ENCODE assay signal across 10 cellular contexts in genomic region chr21:41459884-41460534, GRCh38. TPM values are rescaled to one million over a fixed set of nuclear protein-coding genes. Genes with fewer than 3 reads are reported as not detected.
DNase-seq lines count a peak whose midpoint lies in the region; ATAC-seq, FAIRE-seq and TF ChIP-seq lines count a peak whose summit lies in the region.
"Had no signal": no experiment of that assay in that cellular context is flagged by ENCODE, and none has a peak within 500 bp of the region (broad histone marks: within the 10 kb centered on the region; RNA-seq: fewer than 3 reads in every experiment).

No MANE protein-coding gene starts in this region.

- H3K4me1 ChIP-seq in astrocyte (ENCODE audit: insufficient read depth, low read length) = no peaks in the 10 kb centered on the region
- H3K4me1 ChIP-seq: adrenal gland had no signal

- DNase-seq in natural killer cell = no peak
- no peak for DNase-seq in natural killer cell treated with Interleukin-12 subunit alpha and Interleukin-12 subunit beta and Interleukin-15 and Interleukin-18, amount 100 ng/mL, for 72 hours (ENCODE audit: low spot score)
- DNase-seq in astrocyte (ENCODE audit: low read depth) = no peak
- no peak for DNase-seq in stimulated activated CD4-positive, alpha-beta T cell treated with anti-CD3 and anti-CD28 coated beads, Interleukin-15, amount 100 ng/mL, for 24 hours
- DNase-seq in retina = no peak
- DNase-seq in CD1c-positive myeloid dendritic cell (ENCODE audit: extremely low spot score) = no peak
- DNase-seq: SIG-M5 had no signal

- H3K36me3 Mint-ChIP-seq in natural killer cell = no peaks in the 10 kb centered on the region
- no peaks in the 10 kb centered on the region for H3K36me3 Mint-ChIP-seq in natural killer cell treated with Interleukin-12 subunit alpha and Interleukin-12 subunit beta and Interleukin-15 and Interleukin-18, amount 100 ng/mL, for 72 hours
- H3K36me3 Mint-ChIP-seq in astrocyte (ENCODE audit: low read depth, unreplicated experiment) = peaks cover 30% of the 10 kb centered on the region

- no peaks in the 10 kb centered on the region for H4K20me1 ChIP-seq in astrocyte (ENCODE audit: insufficient read depth, low read length)

- no peak for FAIRE-seq in astrocyte (lab: Jason Lieb, UNC)

- H2AFZ ChIP-seq in astrocyte (ENCODE audit: low read depth, low read length) = no peak overlapping the region

- H3K27ac ChIP-seq in astrocyte (ENCODE audit: low read depth, low read length) = no peak overlapping the region
- H3K27ac ChIP-seq: adrenal gland, neutrophil had no signal

- H3K9ac ChIP-seq in astrocyte (ENCODE audit: low read length) = no peak overlapping the region

- H3K27ac Mint-ChIP-seq in natural killer cell = peak overlapping the region; percentile 29 to 56
- H3K27ac Mint-ChIP-seq in natural killer cell treated with Interleukin-12 subunit alpha and Interleukin-12 subunit beta and Interleukin-15 and Interleukin-18, amount 100 ng/mL, for 72 hours = no peak overlapping the region
- peak overlapping the region; percentile 10 for H3K27ac Mint-ChIP-seq in astrocyte (ENCODE audit: unreplicated experiment)

- H3K9me3 ChIP-seq in astrocyte (ENCODE audit: insufficient read depth, low read depth, low read length) = no peaks in the 10 kb centered on the region
- H3K9me3 ChIP-seq: adrenal gland, neutrophil had no signal

- no peak overlapping the region for H3K4me3 ChIP-seq in astrocyte (ENCODE audit: insufficient read depth, low read depth, low read length)
- H3K4me3 ChIP-seq: adrenal gland had no signal

- H3K4me3 Mint-ChIP-seq in natural killer cell (no peak overlapping the region), astrocyte (ENCODE audit: unreplicated experiment) (peak overlapping the region; percentile 43)
- H3K4me3 Mint-ChIP-seq in natural killer cell treated with Interleukin-12 subunit alpha and Interleukin-12 subunit beta and Interleukin-15 and Interleukin-18, amount 100 ng/mL, for 72 hours = no peak overlapping the region

- no peak for TF ChIP-seq CTCF in natural killer cell (IDR thresholded peaks at IDR 0.05)
- TF ChIP-seq CTCF in astrocyte (IDR thresholded peaks at IDR 0.05; ENCODE audit: insufficient read depth, low read depth, low read length) = no peak

- no peaks in the 10 kb centered on the region for H3K27me3 Mint-ChIP-seq in natural killer cell (ENCODE audit: low read depth in 2 of 2)
- no peaks in the 10 kb centered on the region for H3K27me3 Mint-ChIP-seq in natural killer cell treated with Interleukin-12 subunit alpha and Interleukin-12 subunit beta and Interleukin-15 and Interleukin-18, amount 100 ng/mL, for 72 hours
- no peaks in the 10 kb centered on the region for H3K27me3 Mint-ChIP-seq in astrocyte (ENCODE audit: low read depth, unreplicated experiment)

- H3K9me3 Mint-ChIP-seq in natural killer cell = no peaks in the 10 kb centered on the region
- H3K9me3 Mint-ChIP-seq in natural killer cell treated with Interleukin-12 subunit alpha and Interleukin-12 subunit beta and Interleukin-15 and Interleukin-18, amount 100 ng/mL, for 72 hours = no peaks in the 10 kb centered on the region
- peaks cover 9% of the 10 kb centered on the region for H3K9me3 Mint-ChIP-seq in astrocyte (ENCODE audit: unreplicated experiment)

- H3K4me1 Mint-ChIP-seq in natural killer cell (no peaks in the 10 kb centered on the region), astrocyte (ENCODE audit: low read depth, unreplicated experiment) (peaks cover 33% of the 10 kb centered on the region)
- peaks cover 3 to 4% of the 10 kb centered on the region in 2 donors for H3K4me1 Mint-ChIP-seq in natural killer cell treated with Interleukin-12 subunit alpha and Interleukin-12 subunit beta and Interleukin-15 and Interleukin-18, amount 100 ng/mL, for 72 hours (ENCODE audit: low read depth in 2 of 2)

- no peaks in the 10 kb centered on the region for H3K36me3 ChIP-seq in astrocyte (ENCODE audit: insufficient read depth, low read length)
- H3K36me3 ChIP-seq: adrenal gland had no signal

- intact Hi-C loops in natural killer cell (cut with micrococcal nuclease) = loop anchor here (1.0 kb wide), 1 partner anchor 177 kb away; no protein-coding TSS in a partner anchor

- no peaks in the 10 kb centered on the region for H3K27me3 ChIP-seq in astrocyte (ENCODE audit: insufficient read depth, low read length)
- H3K27me3 ChIP-seq: adrenal gland, neutrophil had no signal

- no peak overlapping the region for H3K4me2 ChIP-seq in astrocyte (ENCODE audit: low read length)

- no peaks in the 10 kb centered on the region for H3K79me2 ChIP-seq in astrocyte (ENCODE audit: insufficient read depth, low read length)

- peak in 1 of 3 donors; percentile 8 for ATAC-seq in natural killer cell
- no peak for ATAC-seq in natural killer cell treated with Interleukin-12 subunit alpha and Interleukin-12 subunit beta and Interleukin-15 and Interleukin-18, amount 100 ng/mL, for 72 hours
- ATAC-seq in GM21390 (IDR thresholded peaks at IDR 0.05; ENCODE audit: unreplicated experiment) = peak; percentile 14

RNA-seq across cellular contexts. Expression of gene MX1, which starts 34.0 kb away (rescaled TPM):
- total RNA-seq in natural killer cell (10 to 100 TPM; 22.7 to 67.0 (median 60.6) TPM), astrocyte (420 and 434 TPM in 2 replicates)
- total RNA-seq in natural killer cell treated with Interleukin-12 subunit alpha and Interleukin-12 subunit beta and Interleukin-15 and Interleukin-18, amount 100 ng/mL, for 72 hours = 10 to 100 TPM; 10.9 to 19.2 TPM

RNA-seq across cellular contexts. Expression of gene TMPRSS2, which starts 47.9 kb away (rescaled TPM):
- total RNA-seq in natural killer cell = not detected
- not detected for total RNA-seq in natural killer cell treated with Interleukin-12 subunit alpha and Interleukin-12 subunit beta and Interleukin-15 and Interleukin-18, amount 100 ng/mL, for 72 hours
- 0.84 and 0.89 TPM in 2 replicates for total RNA-seq in astrocyte

Comparison
In these comparisons a context has a peak if more than half of its experiments do, and no peak if none do; other contexts are left out.
1. H3K27ac Mint-ChIP-seq: peak in natural killer cell (2 of 2) and astrocyte (single experiment); none in natural killer cell treated with Interleukin-12 subunit alpha and Interleukin-12 subunit beta and Interleukin-15 and Interleukin-18, amount 100 ng/mL, for 72 hours (0 of 2).